ENCODE assay signal across 29 cellular contexts in genomic region chr10:42654419-42654818, GRCh38.
"Had no signal": no experiment of that assay in that cellular context is flagged by ENCODE, and none has a peak within 500 bp of the region (broad histone marks: within the 10 kb centered on the region; RNA-seq: fewer than 3 reads in every experiment).

No MANE protein-coding gene starts in this region.

- H3K4me3 Mint-ChIP-seq: activated CD4-positive, alpha-beta T cell treated with anti-CD3 and anti-CD28 coated beads, Interleukin-2, amount 10 ng/mL, durations not matched to agents 24 days and 14 days; activated CD8-positive, alpha-beta T cell treated with anti-CD3 and anti-CD28 coated beads for 36 hours; activated naive CD4-positive, alpha-beta T cell treated with anti-CD3 and anti-CD28 coated beads, Interleukin-2, amount 50 U/mL, for 24 hours; activated naive CD8-positive, alpha-beta T cell treated with anti-CD3 and anti-CD28 coated beads, Interleukin-2, amount 10 ng/mL, durations not matched to agents 7 days and 5 days had no signal

- H3K36me3 ChIP-seq: ascending aorta, breast epithelium, WERI-Rb-1 had no signal

- H3K9me3 Mint-ChIP-seq: activated CD8-positive, alpha-beta T cell treated with anti-CD3 and anti-CD28 coated beads for 36 hours; activated naive CD4-positive, alpha-beta T cell treated with anti-CD3 and anti-CD28 coated beads, Interleukin-2, amount 50 U/mL, for 24 hours had no signal

- FAIRE-seq: TTC549 had no signal

- DNase-seq: activated CD4-positive, alpha-beta T cell treated with anti-CD3 and anti-CD28 coated beads, Interleukin-2, amount 10 ng/mL, durations not matched to agents 24 days and 14 days; activated CD4-positive, alpha-beta T cell treated with anti-CD3 and anti-CD28 coated beads, Interleukin-2, amount 50 U/mL, for 4 hours; activated CD4-positive, CD25-positive, alpha-beta regulatory T cell; activated CD8-positive, alpha-beta T cell treated with anti-CD3 and anti-CD28 coated beads for 36 hours; activated gamma-delta T cell; activated naive CD4-positive, alpha-beta T cell treated with Interleukin-2 at 50 U/mL for 16 hours; activated naive CD8-positive, alpha-beta T cell treated with anti-CD3 and anti-CD28 coated beads, Interleukin-2, amount 10 ng/mL, durations not matched to agents 7 days and 5 days; activated T-cell treated with anti-CD3 and anti-CD28 coated beads, Interleukin-2, amount 50 U/mL, for 1 hour; amygdala; NCI-H1092 treated with DMSO at 0.1 percent for 48 hours; NCI-H1417; NCI-H146; NCI-H187; NCI-H2029 treated with DMSO at 0.1 percent for 48 hours; NCI-H2107; NCI-H2171; NCI-H510A; NCI-H526; NCI-H748 treated with DMSO at 0.1 percent for 48 hours; NK-92 treated with Interleukin-12 subunit alpha and Interleukin-12 subunit beta, amount 100 ng/mL, for 24 hours; Right ventricle myocardium superior; SW 1271; T1000; WERI-Rb-1 had no signal

- H3K4me3 ChIP-seq: ascending aorta, breast epithelium had no signal

- H3K36me3 Mint-ChIP-seq: activated naive CD4-positive, alpha-beta T cell treated with anti-CD3 and anti-CD28 coated beads, Interleukin-2, amount 50 U/mL, for 24 hours; activated naive CD8-positive, alpha-beta T cell treated with anti-CD3 and anti-CD28 coated beads, Interleukin-2, amount 10 ng/mL, durations not matched to agents 7 days and 5 days had no signal

- H3K27me3 Mint-ChIP-seq: activated CD4-positive, alpha-beta T cell treated with anti-CD3 and anti-CD28 coated beads, Interleukin-2, amount 10 ng/mL, durations not matched to agents 24 days and 14 days; activated CD8-positive, alpha-beta T cell treated with anti-CD3 and anti-CD28 coated beads for 36 hours; activated naive CD8-positive, alpha-beta T cell treated with anti-CD3 and anti-CD28 coated beads, Interleukin-2, amount 10 ng/mL, durations not matched to agents 7 days and 5 days had no signal

- H3K9me3 ChIP-seq: ascending aorta, breast epithelium had no signal

- H3K27ac Mint-ChIP-seq: activated CD4-positive, alpha-beta T cell treated with anti-CD3 and anti-CD28 coated beads, Interleukin-2, amount 10 ng/mL, durations not matched to agents 24 days and 14 days; activated CD8-positive, alpha-beta T cell treated with anti-CD3 and anti-CD28 coated beads for 36 hours; activated naive CD4-positive, alpha-beta T cell treated with anti-CD3 and anti-CD28 coated beads, Interleukin-2, amount 50 U/mL, for 24 hours; activated naive CD8-positive, alpha-beta T cell treated with anti-CD3 and anti-CD28 coated beads, Interleukin-2, amount 10 ng/mL, durations not matched to agents 7 days and 5 days; activated T-helper 2 cell treated with anti-CD3 and anti-CD28 coated beads, Interferon-gamma antibody, Interleukin-2, Interleukin-4, amounts not matched to agents 10 μg/mL and 5 μg/mL and 100 μg/mL, durations not matched to agents 14 hours and 24 hours and 36 hours had no signal

- H3K27me3 ChIP-seq: ascending aorta, breast epithelium had no signal

- H3K27ac ChIP-seq: ascending aorta, breast epithelium, WERI-Rb-1 had no signal

- ATAC-seq: activated CD8-positive, alpha-beta T cell treated with anti-CD3 and anti-CD28 coated beads for 36 hours had no signal

- H3K4me1 ChIP-seq: ascending aorta, breast epithelium had no signal
